26 cellular contexts compared by ENCODE assay signal in genomic region chr4:128452415-128452814, GRCh38.
DNase-seq lines count a peak whose midpoint lies in the region; ATAC-seq, FAIRE-seq and TF ChIP-seq lines count a peak whose summit lies in the region.
"Had no signal": no experiment of that assay in that cellular context is flagged by ENCODE, and none has a peak within 500 bp of the region (broad histone marks: within the 10 kb centered on the region; RNA-seq: fewer than 3 reads in every experiment).

No MANE protein-coding gene starts in this region.

- no peak overlapping the region for H3K4ac ChIP-seq in trophoblast cell (ENCODE audit: low read depth, low read length)

- no peak overlapping the region for H3K18ac ChIP-seq in trophoblast cell (ENCODE audit: low read length)

- BruUV-seq in K562 (replicated peaks; lab: Mats Ljungman, UMichigan): no TSS peak

- H2BK12ac ChIP-seq in trophoblast cell (ENCODE audit: low read length): peak overlapping the region; percentile 53

- TF ChIP-seq CTCF in KMS-11 (conservative IDR thresholded peaks at IDR 0.05; ENCODE audit: low read depth, low read length) (no peak), K562 (IDR thresholded peaks at IDR 0.05 in 2 of 3, conservative IDR thresholded peaks at IDR 0.05 in 1 of 3; ENCODE audit: insufficient read depth in 2 of 3, low read depth in 1 of 3, low read length in 3 of 3) (no peak), upper lobe of right lung (IDR thresholded peaks at IDR 0.05) (no peak)

- FAIRE-seq in K562 (lab: Jason Lieb, UNC): no peak

- no peak for TF ChIP-seq POLR2A in K562 (conservative IDR thresholded peaks at IDR 0.05)

- peaks cover 4% of the 10 kb centered on the region for H3K79me1 ChIP-seq in trophoblast cell (ENCODE audit: low read length)

- in situ Hi-C loops in K562 (cut with MboI): no loop called here

- H4K8ac ChIP-seq in trophoblast cell (ENCODE audit: low read depth, low read length): no peak overlapping the region

- no peak overlapping the region for H2AK5ac ChIP-seq in trophoblast cell (ENCODE audit: low read length)

- H3K27ac ChIP-seq in KMS-11 (0 out of 2 replicates have a peak overlapping the region, but pooled peaks have one; percentile 7), K562 (ENCODE audit: extremely low read depth, low read depth, low read length) (no peak overlapping the region), trophoblast cell (ENCODE audit: low read depth, low read length) (no peak overlapping the region), upper lobe of right lung (no peak overlapping the region)
- H3K27ac ChIP-seq: C4-2B, foreskin keratinocyte, lower lobe of right lung, Peyer's patch, prostate gland had no signal

- ATAC-seq in K562: no peak
- peak; percentile 10 for ATAC-seq in upper lobe of right lung
- no peak for ATAC-seq in HG03135 (IDR thresholded peaks at IDR 0.05; ENCODE audit: unreplicated experiment)
- ATAC-seq: activated naive CD8-positive, alpha-beta T cell treated with anti-CD3 and anti-CD28 coated beads, Interleukin-2, amount 50 U/mL, for 24 hours; activated T-cell treated with anti-CD3 and anti-CD28 coated beads, Interleukin-2, amount 50 U/mL, for 72 hours; esophagus mucosa; foreskin keratinocyte; naive thymus-derived CD8-positive, alpha-beta T cell; stimulated activated naive B cell treated with anti-CD40 and anti-IgM and Interleukin-4, amounts not matched to agents 10 μg/mL and 1 μg/mL and 100 μg/mL, for 72 hours had no signal

- CTCF ChIA-PET in K562 (lab: Yijun Ruan, JAX; ENCODE audit: low intra/inter-chr PET ratio): no interaction called here

- peak overlapping the region; percentile 23; the same call in 1 of the 2 replicates for H3K4me2 ChIP-seq in KMS-11
- H3K4me2 ChIP-seq in K562 (ENCODE audit: insufficient read depth, low read length): no peak overlapping the region; the same call in 1 of the 2 replicates
- no peak overlapping the region for H3K4me2 ChIP-seq in trophoblast cell (ENCODE audit: low read length)

- intact Hi-C loops in K562 (cut with micrococcal nuclease): loop anchor here (5.0 kb wide), 1 partner anchor 205 kb away; no protein-coding TSS in a partner anchor
- intact Hi-C loops in upper lobe of right lung (cut with DNase I): loop anchor here (10.0 kb wide), 1 partner anchor 112 kb away; no protein-coding TSS in a partner anchor

- H3K36me3 ChIP-seq in KMS-11 (ENCODE audit: insufficient read depth) (no peaks in the 10 kb centered on the region), K562 (ENCODE audit: control insufficient read depth, insufficient read depth, low read length) (no peaks in the 10 kb centered on the region), trophoblast cell (ENCODE audit: control insufficient read depth in 1 of 2, insufficient read depth in 2 of 2, low read length in 2 of 2) (no peaks in the 10 kb centered on the region), upper lobe of right lung (no peaks in the 10 kb centered on the region), MG63 (no peaks in the 10 kb centered on the region)
- H3K36me3 ChIP-seq: lower lobe of right lung, Peyer's patch, prostate gland had no signal

- no peak for TF ChIP-seq EP300 in K562 (IDR thresholded peaks at IDR 0.05; ENCODE audit: low read length)

- H3K14ac ChIP-seq in trophoblast cell (ENCODE audit: low read length): no peak overlapping the region

- no peaks in the 10 kb centered on the region for H3K27me3 ChIP-seq in KMS-11 (ENCODE audit: insufficient read depth, low read depth)
- no peaks in the 10 kb centered on the region for H3K27me3 ChIP-seq in K562 (ENCODE audit: control insufficient read depth in 2 of 2, insufficient read depth in 2 of 2, low read length in 2 of 2)
- H3K27me3 ChIP-seq in trophoblast cell (ENCODE audit: insufficient read depth, low read length): no peaks in the 10 kb centered on the region
- no peaks in the 10 kb centered on the region for H3K27me3 ChIP-seq in upper lobe of right lung
- no peaks in the 10 kb centered on the region for H3K27me3 ChIP-seq in MG63
- H3K27me3 ChIP-seq: foreskin keratinocyte, Peyer's patch had no signal

- H2BK120ac ChIP-seq in trophoblast cell (ENCODE audit: insufficient read depth, low read length, poor library complexity): no peak overlapping the region

- H3K9me3 ChIP-seq in K562 (replicated peaks; ENCODE audit: control insufficient read depth, insufficient read depth, low read depth, low read length) (no peaks in the 10 kb centered on the region), trophoblast cell (ENCODE audit: insufficient read depth, low read depth, low read length) (peaks cover under 1% of the 10 kb centered on the region), upper lobe of right lung (no peaks in the 10 kb centered on the region), MG63 (no peaks in the 10 kb centered on the region)
- H3K9me3 ChIP-seq: lower lobe of right lung, Peyer's patch, prostate gland had no signal

- H2AFZ ChIP-seq in KMS-11 (ENCODE audit: low read depth): no peak overlapping the region
- H2AFZ ChIP-seq in K562 (ENCODE audit: low read depth, low read length): 0 out of 2 replicates have a peak overlapping the region, but pooled peaks have one; percentile 2
- no peak overlapping the region for H2AFZ ChIP-seq in trophoblast cell (ENCODE audit: insufficient read depth, low read length, poor library complexity)

- no peaks in the 10 kb centered on the region for H3K79me2 ChIP-seq in KMS-11 (ENCODE audit: insufficient read depth, low read depth)
- no peaks in the 10 kb centered on the region for H3K79me2 ChIP-seq in K562 (ENCODE audit: control insufficient read depth, insufficient read depth, low read length)
- H3K79me2 ChIP-seq in trophoblast cell (ENCODE audit: control insufficient read depth, insufficient read depth, low read length, poor library complexity): no peaks in the 10 kb centered on the region

- no peak overlapping the region for H3K9ac ChIP-seq in KMS-11
- H3K9ac ChIP-seq in K562 (ENCODE audit: insufficient read depth in 1 of 2, low read depth in 2 of 2, low read length in 2 of 2): no peak overlapping the region
- H3K9ac ChIP-seq in trophoblast cell (ENCODE audit: low read length): no peak overlapping the region

- H4K91ac ChIP-seq in trophoblast cell (ENCODE audit: low read depth, low read length): no peak overlapping the region

- no peak overlapping the region for H3K23ac ChIP-seq in trophoblast cell (ENCODE audit: low read length)

- no peak overlapping the region for H2BK5ac ChIP-seq in trophoblast cell (ENCODE audit: low read depth, low read length, poor library complexity)

- POLR2A ChIA-PET in K562 (lab: Yijun Ruan, JAX): interaction anchor here (0.6 to 2.0 kb wide), 4 partner anchors 19 to 360 kb away, joined by 3 to 8 read pairs (median 4); no protein-coding TSS in a partner anchor

- H4K12ac ChIP-seq in trophoblast cell (ENCODE audit: low read depth, low read length): no peak overlapping the region

- H4K20me1 ChIP-seq in KMS-11 (ENCODE audit: insufficient read depth) (no peaks in the 10 kb centered on the region), K562 (replicated peaks; ENCODE audit: control insufficient read depth, insufficient read depth, low read length) (no peaks in the 10 kb centered on the region)

- no peaks in the 10 kb centered on the region for H3K9me1 ChIP-seq in K562 (ENCODE audit: control insufficient read depth, insufficient read depth, low read length)

- H3K4me1 ChIP-seq in KMS-11 (ENCODE audit: low read depth, poor library complexity, severe bottlenecking) (peaks cover 34% of the 10 kb centered on the region), K562 (replicated peaks in 1 of 2; ENCODE audit: control insufficient read depth in 2 of 2, insufficient read depth in 2 of 2, low read length in 2 of 2) (peaks cover 0 to 7% of the 10 kb centered on the region in 2 experiments; a peak in 3 of 5 replicates), trophoblast cell (ENCODE audit: control insufficient read depth in 1 of 2, insufficient read depth in 2 of 2, low read length in 2 of 2) (peaks cover 2 to 4% of the 10 kb centered on the region in 2 experiments), upper lobe of right lung (peaks cover 10% of the 10 kb centered on the region)
- H3K4me1 ChIP-seq: Peyer's patch, prostate gland had no signal

- DNase-seq in K562 (ENCODE audit: extremely low read depth in 1 of 4, low spot score in 3 of 4): no peak
- DNase-seq in trophoblast cell: no peak
- no peak for DNase-seq in upper lobe of right lung
- DNase-seq in MG63: no peak
- DNase-seq in dermis blood vessel endothelial cell: no peak
- DNase-seq: activated CD4-positive, alpha-beta memory T cell treated with anti-CD3 and anti-CD28 coated beads for 36 hours; activated CD4-positive, CD25-positive, alpha-beta regulatory T cell treated with anti-CD3 and anti-CD28 coated beads, Interleukin-2, amount 50 U/mL, for 72 hours; activated naive CD8-positive, alpha-beta T cell treated with anti-CD3 and anti-CD28 coated beads, Interleukin-2, amount 50 U/mL, for 24 hours; activated T-cell treated with anti-CD3 and anti-CD28 coated beads, Interleukin-2, amount 50 U/mL, for 72 hours; caudate nucleus; COR-L47; foreskin keratinocyte; lower lobe of right lung; naive thymus-derived CD8-positive, alpha-beta T cell; NCI-H1092 treated with DMSO at 0.1 percent for 48 hours; NCI-H187; NCI-H2227 treated with DMSO at 0.1 percent for 48 hours; NCI-H526; Peyer's patch; SHP77 treated with DMSO at 0.1 percent for 48 hours; stimulated activated naive B cell treated with anti-CD40 and anti-IgM and Interleukin-4, amounts not matched to agents 10 μg/mL and 1 μg/mL and 100 μg/mL, for 72 hours had no signal

- WGBS in K562 (ENCODE audit: insufficient coverage, low coverage, missing lambda C conversion rate): 13% methylated on average over 3 of the region's 3 CpGs
- WGBS in trophoblast cell (ENCODE audit: extremely low coverage, insufficient coverage, insufficient read length): no CpG with 5 or more reads among the region's 3 CpGs

- no peak for TF ChIP-seq RAD21 in K562 (CRISPR knock-in tag; conservative IDR thresholded peaks at IDR 0.05 in 1 of 2, IDR thresholded peaks at IDR 0.05 in 1 of 2)

- H3K4me3 ChIP-seq in KMS-11 (IDR thresholded peaks at IDR 0.05; ENCODE audit: insufficient read depth, low read depth, low read length) (no peak overlapping the region), K562 (no peak overlapping the region), trophoblast cell (ENCODE audit: low read depth, low read length) (no peak overlapping the region), upper lobe of right lung (no peak overlapping the region), MG63 (no peak overlapping the region)
- H3K4me3 ChIP-seq: lower lobe of right lung, Peyer's patch, prostate gland had no signal

TF ChIP-seq in K562, 482 proteins besides CTCF, POLR2A, EP300 and RAD21 (continues in another document):
- TF ChIP-seq DACH1 (IDR thresholded peaks at IDR 0.05; ENCODE audit: partially characterized antibody) (no peak), ZEB2 (IDR thresholded peaks at IDR 0.05) (no peak), ZC3H8 (IDR thresholded peaks at IDR 0.05) (no peak), ETV6 (IDR thresholded peaks at IDR 0.05; ENCODE audit: borderline replicate concordance in 1 of 2, low read depth in 2 of 2, low read length in 1 of 2) (no peak), ETV6 (CRISPR knock-in tag; IDR thresholded peaks at IDR 0.05; ENCODE audit: borderline replicate concordance) (no peak), RBBP5 (IDR thresholded peaks at IDR 0.05; ENCODE audit: borderline replicate concordance, insufficient read depth, low read length, poor library complexity, severe bottlenecking) (no peak), ZKSCAN3 (CRISPR knock-in tag; IDR thresholded peaks at IDR 0.05) (no peak)
